In the genomic region with DNA sequence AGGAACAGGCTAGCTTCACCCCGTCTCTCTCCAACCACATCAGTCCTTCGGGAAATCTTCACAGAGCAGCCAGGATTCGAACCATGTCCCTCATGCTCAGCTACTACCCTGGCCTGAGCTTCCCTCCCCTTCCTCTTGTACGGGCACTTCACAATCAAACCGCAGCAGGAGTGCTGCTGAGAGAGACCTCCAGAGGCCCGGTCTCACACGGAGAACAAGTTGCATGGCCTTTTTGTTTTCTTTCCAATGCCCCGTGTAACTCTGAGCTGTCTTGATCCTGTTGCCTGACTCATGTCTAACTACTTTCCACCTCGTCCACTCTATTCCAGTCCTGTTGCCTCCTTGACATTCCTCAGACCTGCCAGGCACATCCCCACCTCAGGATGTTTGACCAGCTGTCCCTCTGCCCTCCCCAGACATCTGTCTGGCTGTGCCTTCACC, we compare ENCODE assay signal across 31 cellular contexts. TPM values are rescaled to one million over a fixed set of nuclear protein-coding genes. Genes with fewer than 3 reads are reported as not detected.
DNase-seq lines count a peak whose midpoint lies in the region; ATAC-seq and TF ChIP-seq lines count a peak whose summit lies in the region.
"Had no signal": no experiment of that assay in that cellular context is flagged by ENCODE, and none has a peak within 500 bp of the region (broad histone marks: within the 10 kb centered on the region; RNA-seq: fewer than 3 reads in every experiment).

No MANE protein-coding gene starts in this region.

- peak; percentile 5 for DNase-seq in activated CD4-positive, alpha-beta memory T cell treated with anti-CD3 and anti-CD28 coated beads for 36 hours
- no peak for DNase-seq in activated CD4-positive, alpha-beta memory T cell treated with anti-CD3 and anti-CD28 coated beads, Interleukin-2, amount 10 ng/mL, durations not matched to agents 7 days and 5 days
- DNase-seq in SHP77 (lab: John Stamatoyannopoulos, UW) = peak; percentile 51 to 53
- peak; percentile 27 for DNase-seq in kidney tubule cell (ENCODE audit: low spot score)
- DNase-seq in GM03348 (ENCODE audit: low spot score) = no peak
- DNase-seq in erythroblast (lab: John Stamatoyannopoulos, UW) = no peak
- DNase-seq in central memory CD4-positive, alpha-beta T cell = no peak
- DNase-seq: activated CD4-positive, alpha-beta T cell treated with anti-CD3 and anti-CD28 coated beads for 1 hour; activated CD8-positive, alpha-beta T cell treated with anti-CD3 and anti-CD28 coated beads for 36 hours; activated naive CD4-positive, alpha-beta T cell treated with anti-CD3 and anti-CD28 coated beads, Interleukin-2, amount 50 U/mL, for 16 hours; amygdala; colonic mucosa; effector memory CD8-positive, alpha-beta T cell; glutamatergic neuron; GM23248; HFFc6; KG1; left ventricle myocardium inferior; mesenchymal stem cell; MG63; NCI-H1417; NCI-H226; Peyer's patch; psoas muscle; SJCRH30; substantia nigra; SW 1271; trophoblast cell had no signal

- H3K9me3 Mint-ChIP-seq in activated CD4-positive, alpha-beta memory T cell treated with anti-CD3 and anti-CD28 coated beads for 36 hours = no peaks in the 10 kb centered on the region
- no peaks in the 10 kb centered on the region for H3K9me3 Mint-ChIP-seq in activated CD4-positive, alpha-beta memory T cell treated with anti-CD3 and anti-CD28 coated beads, Interleukin-2, amount 10 ng/mL, durations not matched to agents 7 days and 5 days
- H3K9me3 Mint-ChIP-seq: activated CD8-positive, alpha-beta T cell treated with anti-CD3 and anti-CD28 coated beads for 36 hours; CD4-positive, alpha-beta T cell; effector memory CD8-positive, alpha-beta T cell; HFFc6; stimulated activated memory B cell treated with anti-CD40 and anti-IgM and Interleukin-4, amounts not matched to agents 10 μg/mL and 1 μg/mL and 100 μg/mL, for 72 hours had no signal

- H3K4me1 Mint-ChIP-seq in activated CD4-positive, alpha-beta memory T cell treated with anti-CD3 and anti-CD28 coated beads for 36 hours (ENCODE audit: low read depth) = peaks cover 17% of the 10 kb centered on the region
- H3K4me1 Mint-ChIP-seq in activated CD4-positive, alpha-beta memory T cell treated with anti-CD3 and anti-CD28 coated beads, Interleukin-2, amount 10 ng/mL, durations not matched to agents 7 days and 5 days = peaks cover 11% of the 10 kb centered on the region

- ATAC-seq in GM18505 (IDR thresholded peaks at IDR 0.05; ENCODE audit: unreplicated experiment) = no peak
- ATAC-seq: activated CD8-positive, alpha-beta T cell treated with anti-CD3 and anti-CD28 coated beads for 36 hours; effector memory CD8-positive, alpha-beta T cell; psoas muscle; stimulated activated memory B cell treated with anti-CD40 and anti-IgM and Interleukin-4, amounts not matched to agents 10 μg/mL and 1 μg/mL and 100 μg/mL, for 72 hours had no signal

- CTCF ChIA-PET in activated CD4-positive, alpha-beta memory T cell treated with anti-CD3 and anti-CD28 coated beads for 36 hours (lab: Charles Lee) = no interaction called here
- CTCF ChIA-PET in activated CD4-positive, alpha-beta memory T cell treated with anti-CD3 and anti-CD28 coated beads, Interleukin-2, amount 10 ng/mL, durations not matched to agents 7 days and 5 days (lab: Charles Lee) = no interaction called here

- intact Hi-C loops in activated CD4-positive, alpha-beta memory T cell treated with anti-CD3 and anti-CD28 coated beads for 36 hours (cut with micrococcal nuclease) = no loop called here

- H3K4me3 Mint-ChIP-seq in activated CD4-positive, alpha-beta memory T cell treated with anti-CD3 and anti-CD28 coated beads for 36 hours = no peak overlapping the region
- H3K4me3 Mint-ChIP-seq in activated CD4-positive, alpha-beta memory T cell treated with anti-CD3 and anti-CD28 coated beads, Interleukin-2, amount 10 ng/mL, durations not matched to agents 7 days and 5 days = no peak overlapping the region
- H3K4me3 Mint-ChIP-seq: activated CD8-positive, alpha-beta T cell treated with anti-CD3 and anti-CD28 coated beads for 36 hours; CD4-positive, alpha-beta T cell; effector memory CD8-positive, alpha-beta T cell; HFFc6; stimulated activated memory B cell treated with anti-CD40 and anti-IgM and Interleukin-4, amounts not matched to agents 10 μg/mL and 1 μg/mL and 100 μg/mL, for 72 hours had no signal

- H3K36me3 Mint-ChIP-seq in activated CD4-positive, alpha-beta memory T cell treated with anti-CD3 and anti-CD28 coated beads for 36 hours = no peaks in the 10 kb centered on the region
- H3K36me3 Mint-ChIP-seq in activated CD4-positive, alpha-beta memory T cell treated with anti-CD3 and anti-CD28 coated beads, Interleukin-2, amount 10 ng/mL, durations not matched to agents 7 days and 5 days (ENCODE audit: low read depth) = no peaks in the 10 kb centered on the region
- H3K36me3 Mint-ChIP-seq: stimulated activated memory B cell treated with anti-CD40 and anti-IgM and Interleukin-4, amounts not matched to agents 10 μg/mL and 1 μg/mL and 100 μg/mL, for 72 hours had no signal

- H3K27me3 Mint-ChIP-seq in activated CD4-positive, alpha-beta memory T cell treated with anti-CD3 and anti-CD28 coated beads for 36 hours = no peaks in the 10 kb centered on the region
- H3K27me3 Mint-ChIP-seq in activated CD4-positive, alpha-beta memory T cell treated with anti-CD3 and anti-CD28 coated beads, Interleukin-2, amount 10 ng/mL, durations not matched to agents 7 days and 5 days = no peaks in the 10 kb centered on the region
- H3K27me3 Mint-ChIP-seq: activated CD8-positive, alpha-beta T cell treated with anti-CD3 and anti-CD28 coated beads for 36 hours; CD4-positive, alpha-beta T cell; stimulated activated memory B cell treated with anti-CD40 and anti-IgM and Interleukin-4, amounts not matched to agents 10 μg/mL and 1 μg/mL and 100 μg/mL, for 72 hours had no signal

- POLR2A ChIA-PET in activated CD4-positive, alpha-beta memory T cell treated with anti-CD3 and anti-CD28 coated beads for 36 hours (lab: Charles Lee) = no interaction called here
- POLR2A ChIA-PET in activated CD4-positive, alpha-beta memory T cell treated with anti-CD3 and anti-CD28 coated beads, Interleukin-2, amount 10 ng/mL, durations not matched to agents 7 days and 5 days (lab: Charles Lee) = no interaction called here

- TF ChIP-seq POLR2A in GM18505 (IDR thresholded peaks at IDR 0.05; ENCODE audit: borderline replicate concordance, extremely low read depth, insufficient read depth, insufficient read length) (no peak), erythroblast (IDR thresholded peaks at IDR 0.05; ENCODE audit: low read length) (no peak)

- H3K27ac Mint-ChIP-seq in activated CD4-positive, alpha-beta memory T cell treated with anti-CD3 and anti-CD28 coated beads for 36 hours = no peak overlapping the region
- no peak overlapping the region for H3K27ac Mint-ChIP-seq in activated CD4-positive, alpha-beta memory T cell treated with anti-CD3 and anti-CD28 coated beads, Interleukin-2, amount 10 ng/mL, durations not matched to agents 7 days and 5 days
- H3K27ac Mint-ChIP-seq: activated CD8-positive, alpha-beta T cell treated with anti-CD3 and anti-CD28 coated beads for 36 hours; CD4-positive, alpha-beta T cell; HFFc6; stimulated activated memory B cell treated with anti-CD40 and anti-IgM and Interleukin-4, amounts not matched to agents 10 μg/mL and 1 μg/mL and 100 μg/mL, for 72 hours had no signal

RNA-seq across cellular contexts. Expression of gene FBLN7, which starts 25.4 kb away (rescaled TPM):
- total RNA-seq in activated CD4-positive, alpha-beta memory T cell treated with anti-CD3 and anti-CD28 coated beads for 36 hours = 10 to 100 TPM; 38.9 to 40.2 TPM
- total RNA-seq in activated CD4-positive, alpha-beta memory T cell treated with anti-CD3 and anti-CD28 coated beads, Interleukin-2, amount 10 ng/mL, durations not matched to agents 7 days and 5 days = 1 to 10 TPM; 7.3 to 8.4 TPM

Comparison
In these comparisons a context has a peak if more than half of its experiments do, and no peak if none do; other contexts are left out.
1. DNase-seq: peak in activated CD4-positive, alpha-beta memory T cell treated with anti-CD3 and anti-CD28 coated beads for 36 hours (single experiment), SHP77 (2 of 2) and kidney tubule cell (single experiment); none in activated CD4-positive, alpha-beta memory T cell treated with anti-CD3 and anti-CD28 coated beads, Interleukin-2, amount 10 ng/mL, durations not matched to agents 7 days and 5 days (single experiment), GM03348 (single experiment), erythroblast (0 of 2) and central memory CD4-positive, alpha-beta T cell (single experiment).
2. RNA of gene FBLN7, which starts 25.4 kb away (total RNA-seq): 38.9 to 40.2 TPM in activated CD4-positive, alpha-beta memory T cell treated with anti-CD3 and anti-CD28 coated beads for 36 hours; 7.3 to 8.4 TPM in activated CD4-positive, alpha-beta memory T cell treated with anti-CD3 and anti-CD28 coated beads, Interleukin-2, amount 10 ng/mL, durations not matched to agents 7 days and 5 days; every median in the first group is over 4 times any median in the second.